ENCODE assay signal across 2 cellular contexts in the genomic region with DNA sequence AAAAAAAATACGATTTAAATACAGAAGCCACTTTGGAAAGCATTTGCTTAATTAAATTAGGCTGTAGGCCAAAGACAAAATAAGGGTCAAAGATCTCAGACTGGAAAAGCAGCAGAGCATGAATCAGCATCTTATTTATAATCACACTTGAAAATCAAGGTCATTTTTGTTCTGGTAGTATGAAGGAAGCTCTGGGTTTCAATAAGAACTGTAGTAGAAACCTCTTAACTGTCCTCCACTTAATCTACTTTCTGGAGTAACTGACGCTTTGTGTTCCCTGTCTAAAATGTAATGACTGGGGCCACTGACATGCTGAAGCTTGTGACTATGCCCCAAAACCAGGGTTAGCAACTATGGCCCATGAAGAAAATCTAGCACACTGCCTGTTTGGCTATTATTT.
TF ChIP-seq lines count a peak whose summit lies in the region.

No MANE protein-coding gene starts in this region.

TF ChIP-seq in SK-N-SH treated with all-trans-retinoic acid at 6 μM for 48 hours, 23 proteins besides CTCF, POLR2A, EP300 and RAD21 (continued from another document):
- TF ChIP-seq ARNTL (CRISPR knock-in tag; IDR thresholded peaks at IDR 0.05; ENCODE audit: borderline replicate concordance, low read depth) (no peak), OSR1 (CRISPR knock-in tag; IDR thresholded peaks at IDR 0.05) (no peak)
- TF ChIP-seq, protein P1, sequence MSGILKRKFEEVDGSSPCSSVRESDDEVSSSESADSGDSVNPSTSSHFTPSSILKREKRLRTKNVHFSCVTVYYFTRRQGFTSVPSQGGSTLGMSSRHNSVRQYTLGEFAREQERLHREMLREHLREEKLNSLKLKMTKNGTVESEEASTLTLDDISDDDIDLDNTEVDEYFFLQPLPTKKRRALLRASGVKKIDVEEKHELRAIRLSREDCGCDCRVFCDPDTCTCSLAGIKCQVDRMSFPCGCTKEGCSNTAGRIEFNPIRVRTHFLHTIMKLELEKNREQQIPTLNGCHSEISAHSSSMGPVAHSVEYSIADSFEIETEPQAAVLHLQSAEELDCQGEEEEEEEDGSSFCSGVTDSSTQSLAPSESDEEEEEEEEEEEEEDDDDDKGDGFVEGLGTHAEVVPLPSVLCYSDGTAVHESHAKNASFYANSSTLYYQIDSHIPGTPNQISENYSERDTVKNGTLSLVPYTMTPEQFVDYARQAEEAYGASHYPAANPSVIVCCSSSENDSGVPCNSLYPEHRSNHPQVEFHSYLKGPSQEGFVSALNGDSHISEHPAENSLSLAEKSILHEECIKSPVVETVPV (CRISPR knock-in tag; IDR thresholded peaks at IDR 0.05): no peak
- TF ChIP-seq, protein P2, sequence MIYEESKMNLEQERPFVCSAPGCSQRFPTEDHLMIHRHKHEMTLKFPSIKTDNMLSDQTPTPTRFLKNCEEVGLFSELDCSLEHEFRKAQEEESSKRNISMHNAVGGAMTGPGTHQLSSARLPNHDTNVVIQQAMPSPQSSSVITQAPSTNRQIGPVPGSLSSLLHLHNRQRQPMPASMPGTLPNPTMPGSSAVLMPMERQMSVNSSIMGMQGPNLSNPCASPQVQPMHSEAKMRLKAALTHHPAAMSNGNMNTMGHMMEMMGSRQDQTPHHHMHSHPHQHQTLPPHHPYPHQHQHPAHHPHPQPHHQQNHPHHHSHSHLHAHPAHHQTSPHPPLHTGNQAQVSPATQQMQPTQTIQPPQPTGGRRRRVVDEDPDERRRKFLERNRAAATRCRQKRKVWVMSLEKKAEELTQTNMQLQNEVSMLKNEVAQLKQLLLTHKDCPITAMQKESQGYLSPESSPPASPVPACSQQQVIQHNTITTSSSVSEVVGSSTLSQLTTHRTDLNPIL (CRISPR knock-in tag; IDR thresholded peaks at IDR 0.05; ENCODE audit: low read depth): no peak
- TF ChIP-seq, protein P3, sequence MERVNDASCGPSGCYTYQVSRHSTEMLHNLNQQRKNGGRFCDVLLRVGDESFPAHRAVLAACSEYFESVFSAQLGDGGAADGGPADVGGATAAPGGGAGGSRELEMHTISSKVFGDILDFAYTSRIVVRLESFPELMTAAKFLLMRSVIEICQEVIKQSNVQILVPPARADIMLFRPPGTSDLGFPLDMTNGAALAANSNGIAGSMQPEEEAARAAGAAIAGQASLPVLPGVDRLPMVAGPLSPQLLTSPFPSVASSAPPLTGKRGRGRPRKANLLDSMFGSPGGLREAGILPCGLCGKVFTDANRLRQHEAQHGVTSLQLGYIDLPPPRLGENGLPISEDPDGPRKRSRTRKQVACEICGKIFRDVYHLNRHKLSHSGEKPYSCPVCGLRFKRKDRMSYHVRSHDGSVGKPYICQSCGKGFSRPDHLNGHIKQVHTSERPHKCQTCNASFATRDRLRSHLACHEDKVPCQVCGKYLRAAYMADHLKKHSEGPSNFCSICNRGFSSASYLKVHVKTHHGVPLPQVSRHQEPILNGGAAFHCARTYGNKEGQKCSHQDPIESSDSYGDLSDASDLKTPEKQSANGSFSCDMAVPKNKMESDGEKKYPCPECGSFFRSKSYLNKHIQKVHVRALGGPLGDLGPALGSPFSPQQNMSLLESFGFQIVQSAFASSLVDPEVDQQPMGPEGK (CRISPR knock-in tag; IDR thresholded peaks at IDR 0.05; ENCODE audit: borderline replicate concordance): no peak
- TF ChIP-seq, protein P4, sequence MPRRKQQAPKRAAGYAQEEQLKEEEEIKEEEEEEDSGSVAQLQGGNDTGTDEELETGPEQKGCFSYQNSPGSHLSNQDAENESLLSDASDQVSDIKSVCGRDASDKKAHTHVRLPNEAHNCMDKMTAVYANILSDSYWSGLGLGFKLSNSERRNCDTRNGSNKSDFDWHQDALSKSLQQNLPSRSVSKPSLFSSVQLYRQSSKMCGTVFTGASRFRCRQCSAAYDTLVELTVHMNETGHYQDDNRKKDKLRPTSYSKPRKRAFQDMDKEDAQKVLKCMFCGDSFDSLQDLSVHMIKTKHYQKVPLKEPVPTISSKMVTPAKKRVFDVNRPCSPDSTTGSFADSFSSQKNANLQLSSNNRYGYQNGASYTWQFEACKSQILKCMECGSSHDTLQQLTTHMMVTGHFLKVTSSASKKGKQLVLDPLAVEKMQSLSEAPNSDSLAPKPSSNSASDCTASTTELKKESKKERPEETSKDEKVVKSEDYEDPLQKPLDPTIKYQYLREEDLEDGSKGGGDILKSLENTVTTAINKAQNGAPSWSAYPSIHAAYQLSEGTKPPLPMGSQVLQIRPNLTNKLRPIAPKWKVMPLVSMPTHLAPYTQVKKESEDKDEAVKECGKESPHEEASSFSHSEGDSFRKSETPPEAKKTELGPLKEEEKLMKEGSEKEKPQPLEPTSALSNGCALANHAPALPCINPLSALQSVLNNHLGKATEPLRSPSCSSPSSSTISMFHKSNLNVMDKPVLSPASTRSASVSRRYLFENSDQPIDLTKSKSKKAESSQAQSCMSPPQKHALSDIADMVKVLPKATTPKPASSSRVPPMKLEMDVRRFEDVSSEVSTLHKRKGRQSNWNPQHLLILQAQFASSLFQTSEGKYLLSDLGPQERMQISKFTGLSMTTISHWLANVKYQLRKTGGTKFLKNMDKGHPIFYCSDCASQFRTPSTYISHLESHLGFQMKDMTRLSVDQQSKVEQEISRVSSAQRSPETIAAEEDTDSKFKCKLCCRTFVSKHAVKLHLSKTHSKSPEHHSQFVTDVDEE (CRISPR knock-in tag; IDR thresholded peaks at IDR 0.05): no peak
TF ChIP-seq in SK-N-SH treated with all-trans-retinoic acid at 6 μM for 48 hours: peak in this region for 0.

TF ChIP-seq in SK-N-SH, 30 proteins besides CTCF, POLR2A, EP300 and RAD21 (continued from another document):
- TF ChIP-seq FOXJ3 (CRISPR knock-in tag; IDR thresholded peaks at IDR 0.05) (no peak), RXRA (IDR thresholded peaks at IDR 0.05; ENCODE audit: borderline replicate concordance, low read depth) (no peak), ELF1 (IDR thresholded peaks at IDR 0.05) (no peak), NFIC (IDR thresholded peaks at IDR 0.05; ENCODE audit: borderline replicate concordance) (no peak), POLR2AphosphoS5 (IDR thresholded peaks at IDR 0.05; ENCODE audit: low read depth, low read length) (no peak), MEF2A (IDR thresholded peaks at IDR 0.05; ENCODE audit: borderline replicate concordance, low read depth) (no peak), GATA2 (CRISPR knock-in tag; IDR thresholded peaks at IDR 0.05) (no peak)
- TF ChIP-seq, protein P5, sequence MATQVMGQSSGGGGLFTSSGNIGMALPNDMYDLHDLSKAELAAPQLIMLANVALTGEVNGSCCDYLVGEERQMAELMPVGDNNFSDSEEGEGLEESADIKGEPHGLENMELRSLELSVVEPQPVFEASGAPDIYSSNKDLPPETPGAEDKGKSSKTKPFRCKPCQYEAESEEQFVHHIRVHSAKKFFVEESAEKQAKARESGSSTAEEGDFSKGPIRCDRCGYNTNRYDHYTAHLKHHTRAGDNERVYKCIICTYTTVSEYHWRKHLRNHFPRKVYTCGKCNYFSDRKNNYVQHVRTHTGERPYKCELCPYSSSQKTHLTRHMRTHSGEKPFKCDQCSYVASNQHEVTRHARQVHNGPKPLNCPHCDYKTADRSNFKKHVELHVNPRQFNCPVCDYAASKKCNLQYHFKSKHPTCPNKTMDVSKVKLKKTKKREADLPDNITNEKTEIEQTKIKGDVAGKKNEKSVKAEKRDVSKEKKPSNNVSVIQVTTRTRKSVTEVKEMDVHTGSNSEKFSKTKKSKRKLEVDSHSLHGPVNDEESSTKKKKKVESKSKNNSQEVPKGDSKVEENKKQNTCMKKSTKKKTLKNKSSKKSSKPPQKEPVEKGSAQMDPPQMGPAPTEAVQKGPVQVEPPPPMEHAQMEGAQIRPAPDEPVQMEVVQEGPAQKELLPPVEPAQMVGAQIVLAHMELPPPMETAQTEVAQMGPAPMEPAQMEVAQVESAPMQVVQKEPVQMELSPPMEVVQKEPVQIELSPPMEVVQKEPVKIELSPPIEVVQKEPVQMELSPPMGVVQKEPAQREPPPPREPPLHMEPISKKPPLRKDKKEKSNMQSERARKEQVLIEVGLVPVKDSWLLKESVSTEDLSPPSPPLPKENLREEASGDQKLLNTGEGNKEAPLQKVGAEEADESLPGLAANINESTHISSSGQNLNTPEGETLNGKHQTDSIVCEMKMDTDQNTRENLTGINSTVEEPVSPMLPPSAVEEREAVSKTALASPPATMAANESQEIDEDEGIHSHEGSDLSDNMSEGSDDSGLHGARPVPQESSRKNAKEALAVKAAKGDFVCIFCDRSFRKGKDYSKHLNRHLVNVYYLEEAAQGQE (IDR thresholded peaks at IDR 0.05; ENCODE audit: low read depth, low read length): no peak
